In genomic region chr5:31982027-31982426, GRCh38 we compare ENCODE assay signal across 15 cellular contexts.
DNase-seq lines count a peak whose midpoint lies in the region; ATAC-seq, FAIRE-seq and TF ChIP-seq lines count a peak whose summit lies in the region.
"Had no signal": no experiment of that assay in that cellular context is flagged by ENCODE, and none has a peak within 500 bp of the region (broad histone marks: within the 10 kb centered on the region; RNA-seq: fewer than 3 reads in every experiment).

No MANE protein-coding gene starts in this region.

- H3K27me3 ChIP-seq in Caco-2 (replicated peaks; ENCODE audit: control insufficient read depth, insufficient read depth, low read length) (no peaks in the 10 kb centered on the region), bronchial epithelial cell (ENCODE audit: control insufficient read depth, insufficient read depth, low read length) (no peaks in the 10 kb centered on the region)
- H3K27me3 ChIP-seq in CD4-positive, alpha-beta T cell (ENCODE audit: control insufficient read depth, insufficient read depth, low read length): no peaks in the 10 kb centered on the region
- H3K27me3 ChIP-seq: BE2C had no signal

- H3K4me1 Mint-ChIP-seq in Caco-2 (ENCODE audit: low read depth, unreplicated experiment) (peaks cover 13% of the 10 kb centered on the region), neural crest cell (no peaks in the 10 kb centered on the region)
- no peaks in the 10 kb centered on the region for H3K4me1 Mint-ChIP-seq in CD4-positive, alpha-beta T cell (ENCODE audit: low read depth)
- H3K4me1 Mint-ChIP-seq: IgD-negative memory B cell had no signal

- H3K36me3 ChIP-seq in Caco-2 (ENCODE audit: control insufficient read depth, insufficient read depth, low read length): no peaks in the 10 kb centered on the region
- H3K36me3 ChIP-seq in bronchial epithelial cell (ENCODE audit: control insufficient read depth, insufficient read depth, low read length): no peaks in the 10 kb centered on the region
- H3K36me3 ChIP-seq: BE2C had no signal

- DNase-seq in Caco-2 (no peak), HTR-8/SVneo (ENCODE audit: insufficient read length, low spot score) (no peak), bronchial epithelial cell (ENCODE audit: low read depth) (no peak), neural crest cell (ENCODE audit: low read depth, low spot score) (no peak), coronary artery (ENCODE audit: low spot score) (no peak)
- no peak for DNase-seq in CD4-positive, alpha-beta T cell
- DNase-seq: BE2C; CD8-positive, alpha-beta T cell; DMS53; GM23248; H7 had no signal

- H3K27ac Mint-ChIP-seq in Caco-2 (ENCODE audit: unreplicated experiment) (peak overlapping the region; percentile 55), neural crest cell (ENCODE audit: unreplicated experiment) (peak overlapping the region; percentile 6)
- no peak overlapping the region for H3K27ac Mint-ChIP-seq in CD4-positive, alpha-beta T cell
- H3K27ac Mint-ChIP-seq: CD8-positive, alpha-beta T cell; IgD-negative memory B cell had no signal

- CTCF ChIA-PET in Caco-2 (lab: Charles Lee): no interaction called here
- CTCF ChIA-PET in CD4-positive, alpha-beta T cell (lab: Charles Lee): no interaction called here

- intact Hi-C loops in Caco-2 (cut with micrococcal nuclease; ENCODE audit: unreplicated experiment): no loop called here
- intact Hi-C loops in CD4-positive, alpha-beta T cell (cut with DNase I, micrococcal nuclease): no loop called here

- peaks cover 4% of the 10 kb centered on the region; the same call in 1 of the 2 replicates for H3K9me3 ChIP-seq in Caco-2
- no peaks in the 10 kb centered on the region for H3K9me3 ChIP-seq in CD4-positive, alpha-beta T cell (ENCODE audit: control insufficient read depth, low read length)
- H3K9me3 ChIP-seq: BE2C had no signal

- H3K4me3 Mint-ChIP-seq in Caco-2 (ENCODE audit: unreplicated experiment) (no peak overlapping the region), neural crest cell (no peak overlapping the region)
- no peak overlapping the region for H3K4me3 Mint-ChIP-seq in CD4-positive, alpha-beta T cell
- H3K4me3 Mint-ChIP-seq: CD8-positive, alpha-beta T cell; IgD-negative memory B cell had no signal

- POLR2A ChIA-PET in Caco-2 (lab: Charles Lee): no interaction called here
- POLR2A ChIA-PET in CD4-positive, alpha-beta T cell (lab: Charles Lee): no interaction called here

- no peak for ATAC-seq in CD4-positive, alpha-beta T cell (ENCODE audit: poor library complexity)
- no peak for ATAC-seq in HG03045 (IDR thresholded peaks at IDR 0.05; ENCODE audit: unreplicated experiment)
- ATAC-seq: A549; CD8-positive, alpha-beta T cell had no signal

- H3K9me3 Mint-ChIP-seq in Caco-2 (ENCODE audit: unreplicated experiment): no peaks in the 10 kb centered on the region
- H3K9me3 Mint-ChIP-seq in neural crest cell: no peaks in the 10 kb centered on the region
- no peaks in the 10 kb centered on the region for H3K9me3 Mint-ChIP-seq in CD4-positive, alpha-beta T cell
- H3K9me3 Mint-ChIP-seq: CD8-positive, alpha-beta T cell; IgD-negative memory B cell had no signal

- peaks cover 14% of the 10 kb centered on the region for H3K4me1 ChIP-seq in Caco-2
- H3K4me1 ChIP-seq: A549, BE2C had no signal

- BruUV-seq in Caco-2 (replicated peaks; lab: Mats Ljungman, UMichigan): no TSS peak

- no peaks in the 10 kb centered on the region for H3K36me3 Mint-ChIP-seq in Caco-2 (ENCODE audit: insufficient read depth, unreplicated experiment)
- no peaks in the 10 kb centered on the region for H3K36me3 Mint-ChIP-seq in neural crest cell (ENCODE audit: low read depth)
- H3K36me3 Mint-ChIP-seq in CD4-positive, alpha-beta T cell (ENCODE audit: low read depth): no peaks in the 10 kb centered on the region
- H3K36me3 Mint-ChIP-seq: CD8-positive, alpha-beta T cell; IgD-negative memory B cell had no signal

- H3K27me3 Mint-ChIP-seq in Caco-2 (ENCODE audit: insufficient read depth, unreplicated experiment) (no peaks in the 10 kb centered on the region), neural crest cell (ENCODE audit: low read depth) (no peaks in the 10 kb centered on the region)
- no peaks in the 10 kb centered on the region for H3K27me3 Mint-ChIP-seq in CD4-positive, alpha-beta T cell
- H3K27me3 Mint-ChIP-seq: IgD-negative memory B cell had no signal

- no peak for TF ChIP-seq CTCF in Caco-2 (IDR thresholded peaks at IDR 0.05; ENCODE audit: insufficient read depth in 1 of 2, low read depth in 1 of 2, low read length in 1 of 2, severe bottlenecking in 1 of 2, unreplicated experiment in 1 of 2)
- TF ChIP-seq CTCF in bronchial epithelial cell (IDR thresholded peaks at IDR 0.05; ENCODE audit: insufficient read depth, low read length, severe bottlenecking): no peak
- TF ChIP-seq CTCF in neural crest cell (conservative IDR thresholded peaks at IDR 0.05): no peak
- TF ChIP-seq CTCF in coronary artery (IDR thresholded peaks at IDR 0.05): no peak
- TF ChIP-seq CTCF in CD4-positive, alpha-beta T cell (IDR thresholded peaks at IDR 0.05): no peak

- FAIRE-seq in HTR-8/SVneo (lab: Jason Lieb, UNC) (peak; percentile 83), bronchial epithelial cell (lab: Jason Lieb, UNC) (peak; percentile 18)
- FAIRE-seq: A549 had no signal

- no peak overlapping the region for H3K27ac ChIP-seq in coronary artery
- H3K27ac ChIP-seq in CD4-positive, alpha-beta T cell (ENCODE audit: low read depth, low read length): no peak overlapping the region
- H3K27ac ChIP-seq: A549, C4-2B, GM23248 had no signal

- H3K4me3 ChIP-seq in Caco-2 (ENCODE audit: low read depth, low read length) (no peak overlapping the region), bronchial epithelial cell (ENCODE audit: low read depth, low read length) (no peak overlapping the region), coronary artery (no peak overlapping the region)
- H3K4me3 ChIP-seq: A549, GM23248 had no signal
